In genomic region chr16:8866118-8866883, GRCh38 we compare ENCODE assay signal across 1 cellular context.
A peak's percentile ranks its signal among the peaks of the same experiment; 100 is the strongest.
TF ChIP-seq lines count a peak whose summit lies in the region.

No MANE protein-coding gene starts in this region.

TF ChIP-seq in GM23338, 12 proteins besides CTCF, POLR2A, EP300 and RAD21 (continued from another document):
- TF ChIP-seq REST (IDR thresholded peaks at IDR 0.05; ENCODE audit: unreplicated experiment) (no peak), EZH2 (IDR thresholded peaks at IDR 0.05; ENCODE audit: low read depth, unreplicated experiment) (no peak), POLR2AphosphoS5 (IDR thresholded peaks at IDR 0.05; ENCODE audit: low read depth) (peak; percentile 32; the same call in 1 of the 2 replicates)
